15 cellular contexts compared by ENCODE assay signal in genomic region chr11:65585396-65586246, GRCh38. TPM values are rescaled to one million over a fixed set of nuclear protein-coding genes. Genes with fewer than 3 reads are reported as not detected.
DNase-seq lines count a peak whose midpoint lies in the region; ATAC-seq and TF ChIP-seq lines count a peak whose summit lies in the region.
"Had no signal": no experiment of that assay in that cellular context is flagged by ENCODE, and none has a peak within 500 bp of the region (broad histone marks: within the 10 kb centered on the region; RNA-seq: fewer than 3 reads in every experiment).

No MANE protein-coding gene starts in this region.

- H3K4me2 ChIP-seq in GM23248 (ENCODE audit: unreplicated experiment) = no peak overlapping the region

- peak overlapping the region; percentile 60 for H3K27ac Mint-ChIP-seq in activated CD8-positive, alpha-beta memory T cell treated with anti-CD3 and anti-CD28 coated beads, Interleukin-2, amount 10 ng/mL, durations not matched to agents 7 days and 5 days
- peak overlapping the region; percentile 28 to 78 for H3K27ac Mint-ChIP-seq in effector memory CD8-positive, alpha-beta T cell
- H3K27ac Mint-ChIP-seq: endodermal cell had no signal

- H3K9me2 ChIP-seq in GM23248 (ENCODE audit: insufficient read depth) = no peaks in the 10 kb centered on the region

- CTCF ChIA-PET in activated CD8-positive, alpha-beta memory T cell treated with anti-CD3 and anti-CD28 coated beads, Interleukin-2, amount 10 ng/mL, durations not matched to agents 7 days and 5 days (lab: Charles Lee) = interaction anchor here (0.7 to 12.7 kb wide), 6 partner anchors 8 to 404 kb away, joined by 3 to 209 read pairs (median 76); partner anchors contain the start of genes CAPN1, EHBP1L1, FAM89B and ZNRD2

- H3K27ac ChIP-seq in spleen (peak overlapping the region in 6 of 8 donors; percentile 65 to 92 (median 85)), GM23248 (no peak overlapping the region)

- WGBS in spleen, 5 donors = 86 to 90% (median 87%) methylated on average over 33 to 51 of the region's 51 CpGs
- WGBS in GM23248 (ENCODE audit: low coverage in 1 of 2, low lambda C conversion rate in 2 of 2, missing lambda C conversion rate in 2 of 2), 2 experiments = 85 to 88% methylated on average over 20 to 51 of the region's 51 CpGs

- no peak overlapping the region for H3K4me3 ChIP-seq in spleen
- no peak overlapping the region for H3K4me3 ChIP-seq in GM23248

- intact Hi-C loops in spleen (cut with DNase I; ENCODE audit: low total_unique reads) = loop anchor here (5.0 kb wide), 1 partner anchor 43 kb away; no protein-coding TSS in a partner anchor

- no peak overlapping the region for H2AFZ ChIP-seq in GM23248

- no peaks in the 10 kb centered on the region for H3K79me2 ChIP-seq in GM23248 (ENCODE audit: insufficient read depth)

- H3K4me1 ChIP-seq in spleen (peaks cover 48 to 97% (median 63%) of the 10 kb centered on the region in 6 donors), GM23248 (ENCODE audit: insufficient read depth) (no peaks in the 10 kb centered on the region)

- H3K4me1 Mint-ChIP-seq in activated CD8-positive, alpha-beta memory T cell treated with anti-CD3 and anti-CD28 coated beads, Interleukin-2, amount 10 ng/mL, durations not matched to agents 7 days and 5 days = peaks cover 57% of the 10 kb centered on the region
- H3K4me1 Mint-ChIP-seq in effector memory CD8-positive, alpha-beta T cell (ENCODE audit: low read depth in 2 of 2) = peaks cover 34 to 35% of the 10 kb centered on the region in 2 donors
- H3K4me1 Mint-ChIP-seq: endodermal cell had no signal

- no peak for TF ChIP-seq POLR2A in spleen (IDR thresholded peaks at IDR 0.05)

- H3K9me3 ChIP-seq in spleen = no peaks in the 10 kb centered on the region
- no peaks in the 10 kb centered on the region for H3K9me3 ChIP-seq in GM23248 (ENCODE audit: low read depth)
- H3K9me3 ChIP-seq: left lung had no signal

- no peak overlapping the region for H3K4me3 Mint-ChIP-seq in activated CD8-positive, alpha-beta memory T cell treated with anti-CD3 and anti-CD28 coated beads, Interleukin-2, amount 10 ng/mL, durations not matched to agents 7 days and 5 days
- no peak overlapping the region for H3K4me3 Mint-ChIP-seq in effector memory CD8-positive, alpha-beta T cell
- H3K4me3 Mint-ChIP-seq: endodermal cell had no signal

- no peaks in the 10 kb centered on the region for H3K27me3 ChIP-seq in spleen (replicated peaks in 1 of 7)
- no peaks in the 10 kb centered on the region for H3K27me3 ChIP-seq in GM23248 (replicated peaks; ENCODE audit: insufficient read depth)
- H3K27me3 ChIP-seq: left lung had no signal

- TF ChIP-seq CTCF in spleen (IDR thresholded peaks at IDR 0.05 in 8 of 11, conservative IDR thresholded peaks at IDR 0.05 in 3 of 11) = no peak

- H3K9ac ChIP-seq in GM23248 = no peak overlapping the region

- H3K36me3 ChIP-seq in spleen (peaks cover 3 to 92% (median 65%) of the 10 kb centered on the region in 6 donors), GM23248 (ENCODE audit: low read depth) (peaks cover 10% of the 10 kb centered on the region; the same call in 1 of the 2 replicates)

- no peaks in the 10 kb centered on the region for H3K9me3 Mint-ChIP-seq in activated CD8-positive, alpha-beta memory T cell treated with anti-CD3 and anti-CD28 coated beads, Interleukin-2, amount 10 ng/mL, durations not matched to agents 7 days and 5 days (ENCODE audit: low read depth)
- no peaks in the 10 kb centered on the region for H3K9me3 Mint-ChIP-seq in effector memory CD8-positive, alpha-beta T cell
- H3K9me3 Mint-ChIP-seq: endodermal cell, neural crest cell had no signal

- ATAC-seq in activated CD8-positive, alpha-beta memory T cell treated with anti-CD3 and anti-CD28 coated beads, Interleukin-2, amount 10 ng/mL, durations not matched to agents 7 days and 5 days = no peak
- ATAC-seq in effector memory CD8-positive, alpha-beta T cell (replicated peaks) = no peak
- ATAC-seq in HG02884 (IDR thresholded peaks at IDR 0.05; ENCODE audit: unreplicated experiment) (no peak), HG02763 (IDR thresholded peaks at IDR 0.05; ENCODE audit: unreplicated experiment) (no peak)
- ATAC-seq: left lung had no signal

- in situ Hi-C loops in GM23248 (cut with MboI) = no loop called here

- H3K27me3 Mint-ChIP-seq in activated CD8-positive, alpha-beta memory T cell treated with anti-CD3 and anti-CD28 coated beads, Interleukin-2, amount 10 ng/mL, durations not matched to agents 7 days and 5 days = no peaks in the 10 kb centered on the region
- no peaks in the 10 kb centered on the region for H3K27me3 Mint-ChIP-seq in effector memory CD8-positive, alpha-beta T cell

- DNase-seq in activated CD8-positive, alpha-beta memory T cell treated with anti-CD3 and anti-CD28 coated beads, Interleukin-2, amount 10 ng/mL, durations not matched to agents 7 days and 5 days = no peak
- DNase-seq in activated CD8-positive, alpha-beta memory T cell treated with anti-CD3 and anti-CD28 coated beads, Interleukin-2, amount 50 U/mL, for 4 hours = no peak
- DNase-seq in NCI-H345 (lab: John Stamatoyannopoulos, UW) = peak; percentile 41
- no peak for DNase-seq in effector memory CD8-positive, alpha-beta T cell
- no peak for DNase-seq in spleen
- no peak for DNase-seq in GM23248
- DNase-seq: Karpas-422, left lung, NCI-H2081, T1000 had no signal

- H4K20me1 ChIP-seq in GM23248 (ENCODE audit: insufficient read depth) = no peaks in the 10 kb centered on the region

- peaks cover 27% of the 10 kb centered on the region for H3K36me3 Mint-ChIP-seq in activated CD8-positive, alpha-beta memory T cell treated with anti-CD3 and anti-CD28 coated beads, Interleukin-2, amount 10 ng/mL, durations not matched to agents 7 days and 5 days
- peaks cover 40% of the 10 kb centered on the region for H3K36me3 Mint-ChIP-seq in effector memory CD8-positive, alpha-beta T cell (ENCODE audit: insufficient read depth)

- peaks cover 2% of the 10 kb centered on the region; the same call in 1 of the 2 replicates for H3F3A ChIP-seq in GM23248 (ENCODE audit: insufficient read depth)

RNA-seq across cellular contexts. Expression of gene EHBP1L1, which starts 9.8 kb away (rescaled TPM):
- 100 to 1,000 TPM; 138 to 140 TPM for total RNA-seq in activated CD8-positive, alpha-beta memory T cell treated with anti-CD3 and anti-CD28 coated beads, Interleukin-2, amount 10 ng/mL, durations not matched to agents 7 days and 5 days
- 100 to 1,000 TPM; 151 to 365 (median 242) TPM for total RNA-seq in spleen
- polyA plus RNA-seq in spleen = 100 to 1,000 TPM in 2 of 3 donors, 10 to 100 TPM in 1; 44.3 to 174 (median 116) TPM
- total RNA-seq in GM23248 (2014; rRNA removed; shearing (Covaris generic)) = 85.5 and 88.5 TPM in 2 replicates
- 11.5 and 12.6 TPM in 2 replicates for polyA plus RNA-seq in GM23248 (2016; fragmentation: Nextera tagmentation; extraction: Ambion mirVana)

RNA-seq across cellular contexts. Expression of gene KCNK7, which starts 10.0 kb away (rescaled TPM):
- 1 to 10 TPM in 1 of 2 experiments, under 1 TPM in 1; 0.80 to 1.1 TPM for total RNA-seq in activated CD8-positive, alpha-beta memory T cell treated with anti-CD3 and anti-CD28 coated beads, Interleukin-2, amount 10 ng/mL, durations not matched to agents 7 days and 5 days
- total RNA-seq in spleen = 1 to 10 TPM in 4 of 7 donors, under 1 TPM in 3; 0.63 to 3.2 (median 1.1) TPM
- polyA plus RNA-seq in spleen = 1 to 10 TPM; 1.9 to 6.2 (median 2.9) TPM
- not detected in 2 replicates for total RNA-seq in GM23248 (2014; rRNA removed; shearing (Covaris generic))
- not detected in 2 replicates for polyA plus RNA-seq in GM23248 (2016; fragmentation: Nextera tagmentation; extraction: Ambion mirVana)
- total RNA-seq: Daoy had no signal

RNA-seq across cellular contexts. Expression of gene FAM89B, which starts 13.3 kb away (rescaled TPM):
- 10 to 100 TPM; 36.6 to 54.2 TPM for total RNA-seq in activated CD8-positive, alpha-beta memory T cell treated with anti-CD3 and anti-CD28 coated beads, Interleukin-2, amount 10 ng/mL, durations not matched to agents 7 days and 5 days
- total RNA-seq in spleen = 10 to 100 TPM; 34.5 to 59.0 (median 48.4) TPM
- polyA plus RNA-seq in spleen = 10 to 100 TPM; 43.0 to 66.1 (median 50.1) TPM
- total RNA-seq in GM23248 (2014; rRNA removed; shearing (Covaris generic)) = 41.2 and 67.0 TPM in 2 replicates
- 73.1 and 76.3 TPM in 2 replicates for polyA plus RNA-seq in GM23248 (2016; fragmentation: Nextera tagmentation; extraction: Ambion mirVana)

RNA-seq across cellular contexts. Expression of gene ZNRD2, which starts 15.3 kb away (rescaled TPM):
- 10 to 100 TPM; 42.1 to 45.5 TPM for total RNA-seq in activated CD8-positive, alpha-beta memory T cell treated with anti-CD3 and anti-CD28 coated beads, Interleukin-2, amount 10 ng/mL, durations not matched to agents 7 days and 5 days
- total RNA-seq in spleen = 10 to 100 TPM; 20.9 to 68.8 (median 34.4) TPM
- polyA plus RNA-seq in spleen = 10 to 100 TPM; 32.6 to 49.5 (median 42.5) TPM
- total RNA-seq in GM23248 (2014; rRNA removed; shearing (Covaris generic)) = 41.9 and 54.5 TPM in 2 replicates
- polyA plus RNA-seq in GM23248 (2016; fragmentation: Nextera tagmentation; extraction: Ambion mirVana) = 69.3 and 74.9 TPM in 2 replicates

RNA-seq across cellular contexts. Expression of gene LTBP3, which starts 27.5 kb away (rescaled TPM):
- total RNA-seq in activated CD8-positive, alpha-beta memory T cell treated with anti-CD3 and anti-CD28 coated beads, Interleukin-2, amount 10 ng/mL, durations not matched to agents 7 days and 5 days = 10 to 100 TPM; 46.2 to 46.8 TPM
- 100 to 1,000 TPM in 2 of 7 donors, 10 to 100 TPM in 5; 81.6 to 137 (median 95.8) TPM for total RNA-seq in spleen
- polyA plus RNA-seq in spleen (10 to 100 TPM; 20.6 to 57.0 (median 27.6) TPM), GM23248 (2016; fragmentation: Nextera tagmentation; extraction: Ambion mirVana) (36.5 and 39.6 TPM in 2 replicates)
- total RNA-seq in GM23248 (2014; rRNA removed; shearing (Covaris generic)) = 98.4 and 112 TPM in 2 replicates
